31 cellular contexts compared by ENCODE assay signal in genomic region chr3:172465281-172465680, GRCh38. TPM values are rescaled to one million over a fixed set of nuclear protein-coding genes. Genes with fewer than 3 reads are reported as not detected.
"Had no signal": no experiment of that assay in that cellular context is flagged by ENCODE, and none has a peak within 500 bp of the region (broad histone marks: within the 10 kb centered on the region; RNA-seq: fewer than 3 reads in every experiment).

No MANE protein-coding gene starts in this region.

- ATAC-seq: activated T-helper 17 cell treated with anti-CD3 and anti-CD28 coated beads, Interleukin-2, amount 50 U/mL, for 72 hours; body of pancreas; PC-3; T-cell had no signal

- DNase-seq: activated CD4-positive, alpha-beta memory T cell treated with anti-CD3 and anti-CD28 coated beads for 36 hours; activated CD4-positive, alpha-beta T cell treated with anti-CD3 and anti-CD28 coated beads, Interleukin-2, amount 10 ng/mL, durations not matched to agents 7 days and 5 days; activated CD4-positive, CD25-positive, alpha-beta regulatory T cell; activated CD8-positive, alpha-beta memory T cell treated with anti-CD3 and anti-CD28 coated beads for 24 hours; activated gamma-delta T cell; activated naive CD4-positive, alpha-beta T cell treated with anti-CD3 and anti-CD28 coated beads for 36 hours; activated T-cell treated with anti-CD3 and anti-CD28 coated beads, Interleukin-2, amount 50 U/mL, for 48 hours; body of pancreas; KG1; NCI-H1092 treated with DMSO at 0.1 percent for 48 hours; NCI-H1417 treated with DMSO at 0.1 percent for 48 hours; NCI-H1694; NCI-H2029; NCI-H2107; NCI-H2171 treated with DMSO at 0.1 percent for 48 hours; NCI-H345; NCI-H510A; NCI-H526 treated with DMSO at 0.1 percent for 48 hours; PC-3; SHP77 treated with DMSO at 0.1 percent for 48 hours; T-cell; T-helper 2 cell; T1000 had no signal

- H3K27me3 ChIP-seq: body of pancreas had no signal

- H3K9me3 Mint-ChIP-seq: activated CD4-positive, alpha-beta memory T cell treated with anti-CD3 and anti-CD28 coated beads for 36 hours; activated naive CD4-positive, alpha-beta T cell treated with anti-CD3 and anti-CD28 coated beads for 36 hours; activated T-helper 17 cell treated with anti-CD3 and anti-CD28 coated beads, Interleukin-2, amount 50 U/mL, for 72 hours; central memory CD8-positive, alpha-beta T cell; T-cell had no signal

- H3K4me1 Mint-ChIP-seq: activated T-helper 17 cell treated with anti-CD3 and anti-CD28 coated beads, Interleukin-2, amount 50 U/mL, for 72 hours; central memory CD8-positive, alpha-beta T cell; T-cell had no signal

- H3K27ac Mint-ChIP-seq: activated CD4-positive, alpha-beta memory T cell treated with anti-CD3 and anti-CD28 coated beads for 36 hours; activated CD4-positive, alpha-beta T cell treated with anti-CD3 and anti-CD28 coated beads, Interleukin-2, amount 10 ng/mL, durations not matched to agents 7 days and 5 days; activated naive CD4-positive, alpha-beta T cell treated with anti-CD3 and anti-CD28 coated beads for 36 hours; activated naive CD8-positive, alpha-beta T cell; activated T-helper 17 cell treated with anti-CD3 and anti-CD28 coated beads, Interleukin-2, amount 50 U/mL, for 72 hours; T-cell had no signal

- H3K27ac ChIP-seq: body of pancreas, SK-N-MC, VCaP had no signal

- H3K9me3 ChIP-seq: body of pancreas had no signal

- H3K36me3 Mint-ChIP-seq: activated CD4-positive, alpha-beta memory T cell treated with anti-CD3 and anti-CD28 coated beads for 36 hours; activated naive CD8-positive, alpha-beta T cell; T-cell had no signal

- H3K4me3 ChIP-seq: body of pancreas, SK-N-MC had no signal

- H3K4me3 Mint-ChIP-seq: activated CD4-positive, alpha-beta memory T cell treated with anti-CD3 and anti-CD28 coated beads for 36 hours; activated CD4-positive, alpha-beta T cell treated with anti-CD3 and anti-CD28 coated beads, Interleukin-2, amount 10 ng/mL, durations not matched to agents 7 days and 5 days; activated naive CD4-positive, alpha-beta T cell treated with anti-CD3 and anti-CD28 coated beads for 36 hours; activated naive CD8-positive, alpha-beta T cell; activated T-helper 17 cell treated with anti-CD3 and anti-CD28 coated beads, Interleukin-2, amount 50 U/mL, for 72 hours; central memory CD8-positive, alpha-beta T cell; T-cell had no signal

- H3K4me1 ChIP-seq: body of pancreas had no signal

RNA-seq across cellular contexts. Expression of gene GHSR, which starts 17.0 kb away (rescaled TPM):
- total RNA-seq: activated CD4-positive, alpha-beta memory T cell treated with anti-CD3 and anti-CD28 coated beads for 36 hours; activated CD4-positive, alpha-beta T cell treated with anti-CD3 and anti-CD28 coated beads, Interleukin-2, amount 10 ng/mL, durations not matched to agents 7 days and 5 days; activated naive CD4-positive, alpha-beta T cell treated with anti-CD3 and anti-CD28 coated beads for 36 hours; activated T-helper 17 cell treated with anti-CD3 and anti-CD28 coated beads, Interleukin-2, amount 50 U/mL, for 72 hours; bronchial epithelial cell; LHCN-M2; MCF 10A; PC-3; T-cell had no signal

RNA-seq across cellular contexts. Expression of gene TNFSF10, which starts 57.9 kb away (rescaled TPM):
- total RNA-seq: LHCN-M2 had no signal
